9 cellular contexts compared by ENCODE assay signal in genomic region chr2:65300134-65300771, GRCh38.
DNase-seq lines count a peak whose midpoint lies in the region; ATAC-seq and TF ChIP-seq lines count a peak whose summit lies in the region.
"Had no signal": no experiment of that assay in that cellular context is flagged by ENCODE, and none has a peak within 500 bp of the region (broad histone marks: within the 10 kb centered on the region; RNA-seq: fewer than 3 reads in every experiment).

No MANE protein-coding gene starts in this region.

- intact Hi-C loops in PC-9 (cut with micrococcal nuclease; ENCODE audit: unreplicated experiment) = no loop called here

- H3K27ac ChIP-seq in PC-9 = no peak overlapping the region

- H3K27me3 Mint-ChIP-seq in HFFc6 (ENCODE audit: insufficient read depth) = no peaks in the 10 kb centered on the region; the same call in none of the 2 replicates

- TF ChIP-seq CTCF in HFFc6 (IDR thresholded peaks at IDR 0.05) (no peak), PC-9 (conservative IDR thresholded peaks at IDR 0.05) (no peak)

- no peak for ATAC-seq in HG02678 (IDR thresholded peaks at IDR 0.05; ENCODE audit: unreplicated experiment)

- H3K36me3 ChIP-seq in PC-9 (ENCODE audit: low read depth) = no peaks in the 10 kb centered on the region

- H3K9me3 Mint-ChIP-seq in HFFc6 = no peaks in the 10 kb centered on the region

- H3K27me3 ChIP-seq in PC-9 (ENCODE audit: insufficient read depth, low read depth) = no peaks in the 10 kb centered on the region

- H3K27ac Mint-ChIP-seq in HFFc6 = peak overlapping the region; percentile 95

- peak overlapping the region; percentile 85 for H3K4me3 Mint-ChIP-seq in HFFc6

- peaks cover 11% of the 10 kb centered on the region; the same call in 1 of the 2 replicates for H3K36me3 Mint-ChIP-seq in HFFc6 (ENCODE audit: low read depth)

- peaks cover 5% of the 10 kb centered on the region; the same call in 1 of the 2 replicates for H3K4me1 ChIP-seq in PC-9 (replicated peaks; ENCODE audit: insufficient read depth)

- peaks cover 44% of the 10 kb centered on the region for H3K4me1 Mint-ChIP-seq in HFFc6 (ENCODE audit: low read depth)

- H3F3A ChIP-seq in PC-9 (ENCODE audit: insufficient read depth, low read depth) = 0 out of 2 replicates have a peak, but pooled peaks cover 3% of the 10 kb centered on the region

- H2AFZ ChIP-seq in PC-9 = no peak overlapping the region

- H3K4me3 ChIP-seq in PC-9 = no peak overlapping the region

- no peak overlapping the region for H3K4me2 ChIP-seq in PC-9

- CTCF ChIA-PET in PC-9 (lab: Charles Lee) = no interaction called here

- no peaks in the 10 kb centered on the region for H3K79me2 ChIP-seq in PC-9 (ENCODE audit: low read depth)

- no peaks in the 10 kb centered on the region for H3K9me2 ChIP-seq in PC-9 (ENCODE audit: insufficient read depth)

- no peaks in the 10 kb centered on the region for H3K9me3 ChIP-seq in PC-9 (ENCODE audit: insufficient read depth, low read depth)

- DNase-seq in HFFc6 = peak; percentile 50
- peak in 44 of 58 donors; percentile 9 to 85 (median 40) for DNase-seq in anterior cingulate cortex (lab: John Stamatoyannopoulos, UW)
- DNase-seq in iris pigment epithelial cell (ENCODE audit: low read depth) = peak; percentile 72
- peak; percentile 86 for DNase-seq in stromal cell of bone marrow (ENCODE audit: low read depth)
- no peak for DNase-seq in PC-9
- no peak for DNase-seq in stimulated activated CD4-positive, alpha-beta T cell treated with anti-CD3 and anti-CD28 coated beads, Interleukin-2, amount 100 ng/mL, for 24 hours
- no peak for DNase-seq in NCI-H2196 treated with DMSO at 0.1 percent for 48 hours (lab: John Stamatoyannopoulos, UW; ENCODE audit: unreplicated experiment)
- DNase-seq: cortex of kidney had no signal

- POLR2A ChIA-PET in PC-9 (lab: Charles Lee; ENCODE audit: unreplicated experiment) = no interaction called here

- BruUV-seq in PC-9 (replicated peaks; lab: Mats Ljungman, UMichigan) = no TSS peak

- no peaks in the 10 kb centered on the region for H4K20me1 ChIP-seq in PC-9 (ENCODE audit: insufficient read depth)

Comparison
In these comparisons a context has a peak if more than half of its experiments do, and no peak if none do; other contexts are left out.
1. DNase-seq: peak in HFFc6 (single experiment), anterior cingulate cortex (44 of 58), iris pigment epithelial cell (single experiment) and stromal cell of bone marrow (single experiment); none in PC-9 (0 of 2), stimulated activated CD4-positive, alpha-beta T cell treated with anti-CD3 and anti-CD28 coated beads, Interleukin-2, amount 100 ng/mL, for 24 hours (0 of 2) and NCI-H2196 treated with DMSO at 0.1 percent for 48 hours (single experiment).